Comparison of ENCODE assay signal across 9 cellular contexts in genomic region chr10:126969310-126969709, GRCh38.
DNase-seq lines count a peak whose midpoint lies in the region; ATAC-seq and TF ChIP-seq lines count a peak whose summit lies in the region.
"Had no signal": no experiment of that assay in that cellular context is flagged by ENCODE, and none has a peak within 500 bp of the region (broad histone marks: within the 10 kb centered on the region; RNA-seq: fewer than 3 reads in every experiment).

No MANE protein-coding gene starts in this region.

- H3K4me1 ChIP-seq in PC-3 (ENCODE audit: insufficient read depth, low read length), result no peaks in the 10 kb centered on the region

- no peak overlapping the region for H3K9ac ChIP-seq in PC-3 (ENCODE audit: low read length)

- DNase-seq in H7 (peak; percentile 66), PC-3 (peak; percentile 56), fibroblast of the aortic adventitia (ENCODE audit: low read depth) (peak; percentile 8), progenitor cell of endocrine pancreas (ENCODE audit: low spot score, unreplicated experiment) (no peak)
- no peak for DNase-seq in activated naive CD4-positive, alpha-beta T cell treated with anti-CD3 and anti-CD28 coated beads, Interleukin-2, amount 10 ng/mL, durations not matched to agents 7 days and 5 days
- no peak for DNase-seq in stimulated activated CD4-positive, alpha-beta T cell treated with anti-CD3 and anti-CD28 coated beads, Interleukin-12 subunit alpha, Interleukin-12 subunit beta, amount 100 ng/mL, for 4 hours
- DNase-seq: OCI-M1 had no signal

- peaks cover 18% of the 10 kb centered on the region for H3K4me1 Mint-ChIP-seq in progenitor cell of endocrine pancreas (ENCODE audit: low read depth)
- no peaks in the 10 kb centered on the region for H3K4me1 Mint-ChIP-seq in activated naive CD4-positive, alpha-beta T cell treated with anti-CD3 and anti-CD28 coated beads, Interleukin-2, amount 10 ng/mL, durations not matched to agents 7 days and 5 days

- H3K27me3 ChIP-seq in H7 (ENCODE audit: control insufficient read depth, insufficient read depth, low read length) (no peaks in the 10 kb centered on the region), PC-3 (ENCODE audit: low read length) (no peaks in the 10 kb centered on the region)

- TF ChIP-seq CTCF in PC-3 (conservative IDR thresholded peaks at IDR 0.05; ENCODE audit: low read depth, low read length) (peak; percentile 59), fibroblast of the aortic adventitia (IDR thresholded peaks at IDR 0.05; ENCODE audit: insufficient read depth, low read length) (no peak), progenitor cell of endocrine pancreas (IDR thresholded peaks at IDR 0.05; ENCODE audit: unreplicated experiment) (peak; percentile 26)

- no peak overlapping the region for H3K4me3 Mint-ChIP-seq in progenitor cell of endocrine pancreas (ENCODE audit: low read depth)
- no peak overlapping the region for H3K4me3 Mint-ChIP-seq in activated naive CD4-positive, alpha-beta T cell treated with anti-CD3 and anti-CD28 coated beads, Interleukin-2, amount 10 ng/mL, durations not matched to agents 7 days and 5 days

- H3K4me3 ChIP-seq in H7 (ENCODE audit: insufficient read depth, low read depth, low read length) (no peak overlapping the region), PC-3 (ENCODE audit: low read length) (no peak overlapping the region), fibroblast of the aortic adventitia (ENCODE audit: low read depth, low read length) (no peak overlapping the region)

- H3K27ac ChIP-seq in PC-3 (ENCODE audit: low read length), result no peak overlapping the region

- H3F3A ChIP-seq in PC-3 (ENCODE audit: low read length, unreplicated experiment), result no peaks in the 10 kb centered on the region

- intact Hi-C loops in PC-3 (cut with micrococcal nuclease), result loop anchor here (5.0 kb wide), 1 partner anchor 67 kb away; no protein-coding TSS in a partner anchor

- no peak overlapping the region for H3K27ac Mint-ChIP-seq in progenitor cell of endocrine pancreas
- no peak overlapping the region for H3K27ac Mint-ChIP-seq in activated naive CD4-positive, alpha-beta T cell treated with anti-CD3 and anti-CD28 coated beads, Interleukin-2, amount 10 ng/mL, durations not matched to agents 7 days and 5 days

- H3K36me3 ChIP-seq in H7 (replicated peaks; ENCODE audit: control insufficient read depth, insufficient read depth, low read length), result no peaks in the 10 kb centered on the region; the same call in 1 of the 2 replicates
- no peaks in the 10 kb centered on the region for H3K36me3 ChIP-seq in PC-3 (ENCODE audit: low read depth, low read length)

- peaks cover 7% of the 10 kb centered on the region for H3K36me3 Mint-ChIP-seq in progenitor cell of endocrine pancreas (ENCODE audit: insufficient read depth)
- no peaks in the 10 kb centered on the region for H3K36me3 Mint-ChIP-seq in activated naive CD4-positive, alpha-beta T cell treated with anti-CD3 and anti-CD28 coated beads, Interleukin-2, amount 10 ng/mL, durations not matched to agents 7 days and 5 days

- no peaks in the 10 kb centered on the region for H4K20me1 ChIP-seq in PC-3 (ENCODE audit: low read length)

- H2AFZ ChIP-seq in PC-3 (ENCODE audit: low read length), result no peak overlapping the region

- BruUV-seq in PC-3 (replicated peaks; lab: Mats Ljungman, UMichigan), result no TSS peak

- POLR2A ChIA-PET in PC-3 (lab: Charles Lee; ENCODE audit: unreplicated experiment), result no interaction called here

- H3K9me3 ChIP-seq in PC-3 (ENCODE audit: low read length), result no peaks in the 10 kb centered on the region

- no peaks in the 10 kb centered on the region for H3K9me2 ChIP-seq in PC-3 (replicated peaks; ENCODE audit: low read length)

- ATAC-seq in PC-3 (peak; percentile 79), HG03097 (IDR thresholded peaks at IDR 0.05; ENCODE audit: low FRiP score, unreplicated experiment) (no peak)
- ATAC-seq: sciatic nerve had no signal

- H3K79me2 ChIP-seq in PC-3 (ENCODE audit: low read length), result no peaks in the 10 kb centered on the region

- no peaks in the 10 kb centered on the region for H3K27me3 Mint-ChIP-seq in progenitor cell of endocrine pancreas
- no peaks in the 10 kb centered on the region for H3K27me3 Mint-ChIP-seq in activated naive CD4-positive, alpha-beta T cell treated with anti-CD3 and anti-CD28 coated beads, Interleukin-2, amount 10 ng/mL, durations not matched to agents 7 days and 5 days

- CTCF ChIA-PET in PC-3 (lab: Charles Lee), result interaction anchor here (0.7 kb wide), 1 partner anchor 55 kb away, joined by 3 read pairs; no protein-coding TSS in a partner anchor
- CTCF ChIA-PET in activated naive CD4-positive, alpha-beta T cell treated with anti-CD3 and anti-CD28 coated beads, Interleukin-2, amount 10 ng/mL, durations not matched to agents 7 days and 5 days (lab: Charles Lee), result no interaction called here

- no peak overlapping the region for H3K4me2 ChIP-seq in PC-3 (ENCODE audit: low read length)

- no peaks in the 10 kb centered on the region for H3K9me3 Mint-ChIP-seq in progenitor cell of endocrine pancreas (ENCODE audit: low read depth)
- peaks cover 4% of the 10 kb centered on the region for H3K9me3 Mint-ChIP-seq in activated naive CD4-positive, alpha-beta T cell treated with anti-CD3 and anti-CD28 coated beads, Interleukin-2, amount 10 ng/mL, durations not matched to agents 7 days and 5 days

Comparison
In these comparisons a context has a peak if more than half of its experiments do, and no peak if none do; other contexts are left out.
1. DNase-seq: peak in H7 (single experiment), PC-3 (single experiment) and fibroblast of the aortic adventitia (single experiment); none in progenitor cell of endocrine pancreas (single experiment), activated naive CD4-positive, alpha-beta T cell treated with anti-CD3 and anti-CD28 coated beads, Interleukin-2, amount 10 ng/mL, durations not matched to agents 7 days and 5 days (single experiment) and stimulated activated CD4-positive, alpha-beta T cell treated with anti-CD3 and anti-CD28 coated beads, Interleukin-12 subunit alpha, Interleukin-12 subunit beta, amount 100 ng/mL, for 4 hours (single experiment).